Comparison of ENCODE assay signal across 21 cellular contexts in the genomic region with DNA sequence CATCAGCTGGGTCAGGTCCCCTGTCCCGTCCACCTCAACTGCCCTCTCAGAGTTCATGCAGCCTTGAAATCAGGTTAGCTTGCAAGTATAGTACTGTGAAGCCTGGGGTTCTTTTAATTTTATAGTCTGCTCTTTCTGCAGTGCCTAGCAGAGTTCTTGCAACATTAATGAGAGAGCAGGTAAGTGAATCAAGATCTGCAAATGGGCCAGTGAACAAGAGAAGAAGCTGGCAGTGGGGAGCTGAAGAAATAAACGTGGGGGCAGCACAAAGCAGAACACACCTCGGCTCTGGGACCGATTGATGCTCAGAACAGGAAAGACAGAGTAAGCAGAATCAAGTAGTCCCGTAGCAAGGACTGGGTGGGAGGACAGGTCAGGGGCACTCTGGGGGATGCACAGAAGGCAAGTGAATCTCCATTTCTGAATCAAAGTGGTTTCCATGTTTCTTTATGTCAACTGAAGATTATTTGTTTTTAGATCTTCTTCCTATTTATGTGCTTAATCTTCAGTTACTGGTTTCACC.
DNase-seq lines count a peak whose midpoint lies in the region; ATAC-seq, FAIRE-seq and TF ChIP-seq lines count a peak whose summit lies in the region.
"Had no signal": no experiment of that assay in that cellular context is flagged by ENCODE, and none has a peak within 500 bp of the region (broad histone marks: within the 10 kb centered on the region; RNA-seq: fewer than 3 reads in every experiment).

No MANE protein-coding gene starts in this region.

- no peak overlapping the region for H3K27ac ChIP-seq in HepG2 (ENCODE audit: extremely low read length, insufficient read depth, low read length)
- no peak overlapping the region for H3K27ac ChIP-seq in right lobe of liver
- no peak overlapping the region for H3K27ac ChIP-seq in naive thymus-derived CD4-positive, alpha-beta T cell (ENCODE audit: low read depth, low read length)
- peak overlapping the region; percentile 11 for H3K27ac ChIP-seq in subcutaneous abdominal adipose tissue (ENCODE audit: low read depth, low read length)
- H3K27ac ChIP-seq in lower lobe of right lung = no peak overlapping the region
- H3K27ac ChIP-seq: HL-60 had no signal

- H3K4me1 ChIP-seq in HepG2 (ENCODE audit: insufficient read depth, low read length) (no peaks in the 10 kb centered on the region), right lobe of liver (no peaks in the 10 kb centered on the region), subcutaneous abdominal adipose tissue (ENCODE audit: control insufficient read depth in 5 of 5, insufficient read depth in 5 of 5, low read length in 5 of 5) (peaks cover 0 to 17% (median 11%) of the 10 kb centered on the region in 5 donors), lower lobe of right lung (no peaks in the 10 kb centered on the region)
- no peaks in the 10 kb centered on the region for H3K4me1 ChIP-seq in naive thymus-derived CD4-positive, alpha-beta T cell (ENCODE audit: control insufficient read depth in 2 of 2, insufficient read depth in 2 of 2, low read length in 2 of 2)
- H3K4me1 ChIP-seq: HAP-1 had no signal

- peak overlapping the region; percentile 49 for H3K27ac Mint-ChIP-seq in T-helper 2 cell treated with Interferon-gamma antibody and Interleukin-4, amounts not matched to agents 5 μg/mL and 100 μg/mL, for 36 hours
- H3K27ac Mint-ChIP-seq in naive thymus-derived CD4-positive, alpha-beta T cell = peak overlapping the region in 3 of 9 donors; percentile 10 to 43 (median 31)
- H3K27ac Mint-ChIP-seq: B cell had no signal

- peak; percentile 72 for ATAC-seq in HepG2
- ATAC-seq in right lobe of liver = no peak
- peak; percentile 34 for ATAC-seq in naive thymus-derived CD4-positive, alpha-beta T cell
- ATAC-seq in lower lobe of right lung = no peak

- no peaks in the 10 kb centered on the region for H4K20me1 ChIP-seq in HepG2 (ENCODE audit: insufficient read depth, low read length)

- H3K79me2 ChIP-seq in HepG2 (ENCODE audit: insufficient read depth, low read length) = no peaks in the 10 kb centered on the region

- BruUV-seq in HepG2 (replicated peaks; lab: Mats Ljungman, UMichigan) = no TSS peak

- H3K4me3 Mint-ChIP-seq in T-helper 2 cell treated with Interferon-gamma antibody and Interleukin-4, amounts not matched to agents 5 μg/mL and 100 μg/mL, for 36 hours = no peak overlapping the region
- no peak overlapping the region for H3K4me3 Mint-ChIP-seq in naive thymus-derived CD4-positive, alpha-beta T cell
- H3K4me3 Mint-ChIP-seq: B cell had no signal

- TF ChIP-seq EP300 in HepG2 (IDR thresholded peaks at IDR 0.05; ENCODE audit: low read depth in 2 of 2, low read length in 2 of 2) (no peak), HepG2 (CRISPR knock-in tag; IDR thresholded peaks at IDR 0.05; ENCODE audit: borderline replicate concordance) (no peak)

- peaks cover 11% of the 10 kb centered on the region for H3K9me3 Mint-ChIP-seq in T-helper 2 cell treated with Interferon-gamma antibody and Interleukin-4, amounts not matched to agents 5 μg/mL and 100 μg/mL, for 36 hours
- H3K9me3 Mint-ChIP-seq in naive thymus-derived CD4-positive, alpha-beta T cell = peaks cover 0 to 8% (median 0%) of the 10 kb centered on the region in 11 donors

- in situ Hi-C loops in HepG2 (cut with HindIII; ENCODE audit: extremely low pct_ligation_motif_present, low pct_unique_long_range_greater_than_20kb) = no loop called here

- H3K36me3 ChIP-seq in HepG2 (replicated peaks in 1 of 2; ENCODE audit: control insufficient read depth in 1 of 2, insufficient read depth in 2 of 2, low read length in 2 of 2) (no peaks in the 10 kb centered on the region), right lobe of liver (no peaks in the 10 kb centered on the region), subcutaneous abdominal adipose tissue (ENCODE audit: control insufficient read depth in 5 of 5, insufficient read depth in 5 of 5, low read length in 5 of 5) (no peaks in the 10 kb centered on the region), lower lobe of right lung (no peaks in the 10 kb centered on the region)
- H3K36me3 ChIP-seq in naive thymus-derived CD4-positive, alpha-beta T cell (ENCODE audit: control insufficient read depth in 2 of 3, insufficient read depth in 3 of 3, low read length in 3 of 3) = no peaks in the 10 kb centered on the region
- H3K36me3 ChIP-seq: HAP-1, MG63 had no signal

- intact Hi-C loops in HepG2 (cut with micrococcal nuclease; ENCODE audit: unreplicated experiment) = no loop called here
- intact Hi-C loops in right lobe of liver (cut with DNase I) = no loop called here
- intact Hi-C loops in naive thymus-derived CD4-positive, alpha-beta T cell (cut with micrococcal nuclease) = loop anchor here in 1 of 2 donors (5.0 kb wide), 1 partner anchor 1090 kb away; a partner anchor contains a TSS
- intact Hi-C loops in lower lobe of right lung (cut with DNase I) = no loop called here

- CTCF ChIA-PET in HepG2 (lab: Yijun Ruan, JAX; ENCODE audit: low intra/inter-chr PET ratio, low total read pairs) = no interaction called here
- CTCF ChIA-PET in naive thymus-derived CD4-positive, alpha-beta T cell (lab: Charles Lee) = interaction anchor here (0.6 to 2.2 kb wide), 2 partner anchors 25 to 74 kb away, joined by 3 to 10 read pairs; no protein-coding TSS in a partner anchor

- H3K9me3 ChIP-seq in HepG2 (ENCODE audit: low read length) (no peaks in the 10 kb centered on the region), right lobe of liver (no peaks in the 10 kb centered on the region), subcutaneous abdominal adipose tissue (ENCODE audit: control insufficient read depth in 5 of 5, low read length in 5 of 5) (no peaks in the 10 kb centered on the region), lower lobe of right lung (no peaks in the 10 kb centered on the region)
- no peaks in the 10 kb centered on the region for H3K9me3 ChIP-seq in naive thymus-derived CD4-positive, alpha-beta T cell (ENCODE audit: control insufficient read depth in 2 of 3, low read length in 3 of 3)
- H3K9me3 ChIP-seq: HAP-1, MG63 had no signal

- H3K4me2 ChIP-seq in HepG2 (ENCODE audit: low read depth, low read length) = no peak overlapping the region

- TF ChIP-seq CTCF in HepG2 (CRISPR knock-in tag; IDR thresholded peaks at IDR 0.05) = no peak
- no peak for TF ChIP-seq CTCF in right lobe of liver (IDR thresholded peaks at IDR 0.05)
- TF ChIP-seq CTCF in lower lobe of right lung (IDR thresholded peaks at IDR 0.05) = no peak

- H3K4me3 ChIP-seq in HepG2 (replicated peaks in 1 of 3; ENCODE audit: insufficient read depth in 1 of 3, low read depth in 2 of 3, low read length in 3 of 3) (no peak overlapping the region), right lobe of liver (no peak overlapping the region), subcutaneous abdominal adipose tissue (ENCODE audit: low read depth in 1 of 5, low read length in 5 of 5) (no peak overlapping the region), lower lobe of right lung (no peak overlapping the region)
- no peak overlapping the region for H3K4me3 ChIP-seq in naive thymus-derived CD4-positive, alpha-beta T cell (ENCODE audit: low read length)
- H3K4me3 ChIP-seq: HAP-1, MG63 had no signal

- peaks cover 9% of the 10 kb centered on the region for H3K36me3 Mint-ChIP-seq in T-helper 2 cell treated with Interferon-gamma antibody and Interleukin-4, amounts not matched to agents 5 μg/mL and 100 μg/mL, for 36 hours (ENCODE audit: low read depth)
- H3K36me3 Mint-ChIP-seq in naive thymus-derived CD4-positive, alpha-beta T cell = peaks cover 0 to 10% (median 0%) of the 10 kb centered on the region in 5 donors

- no peaks in the 10 kb centered on the region for H3K27me3 Mint-ChIP-seq in T-helper 2 cell treated with Interferon-gamma antibody and Interleukin-4, amounts not matched to agents 5 μg/mL and 100 μg/mL, for 36 hours (ENCODE audit: low read depth)
- H3K27me3 Mint-ChIP-seq in naive thymus-derived CD4-positive, alpha-beta T cell = peaks cover 0 to 4% (median 0%) of the 10 kb centered on the region in 5 donors
- H3K27me3 Mint-ChIP-seq: B cell had no signal

- H3K27me3 ChIP-seq in HepG2 (ENCODE audit: control insufficient read depth in 1 of 2, insufficient read depth in 2 of 2, low read length in 2 of 2) (no peaks in the 10 kb centered on the region), right lobe of liver (no peaks in the 10 kb centered on the region), subcutaneous abdominal adipose tissue (ENCODE audit: control insufficient read depth in 5 of 5, insufficient read depth in 4 of 5, low read length in 5 of 5) (no peaks in the 10 kb centered on the region), lower lobe of right lung (ENCODE audit: low read depth) (no peaks in the 10 kb centered on the region)
- H3K27me3 ChIP-seq in naive thymus-derived CD4-positive, alpha-beta T cell (ENCODE audit: control insufficient read depth in 2 of 2, insufficient read depth in 2 of 2, low read length in 2 of 2) = no peaks in the 10 kb centered on the region

- POLR2A ChIA-PET in HepG2 (lab: Yijun Ruan, JAX) = no interaction called here
- POLR2A ChIA-PET in naive thymus-derived CD4-positive, alpha-beta T cell (lab: Charles Lee) = interaction anchor here (0.6 to 1.5 kb wide), 5 partner anchors 25 to 1089 kb away, joined by 3 to 6 read pairs (median 4); a partner anchor contains a TSS

- H2AFZ ChIP-seq in HepG2 (ENCODE audit: low read length) = no peak overlapping the region

- no peak for TF ChIP-seq RAD21 in HepG2 (CRISPR knock-in tag; IDR thresholded peaks at IDR 0.05)

- no peak for FAIRE-seq in HepG2 (lab: Jason Lieb, UNC)

- no peak for TF ChIP-seq POLR2A in HepG2 (IDR thresholded peaks at IDR 0.05; ENCODE audit: insufficient read depth in 1 of 2, low read depth in 2 of 2, low read length in 2 of 2)
- TF ChIP-seq POLR2A in right lobe of liver (IDR thresholded peaks at IDR 0.05) = no peak

- WGBS in HepG2 (ENCODE audit: low lambda C conversion rate) = 8% methylated on average over 5 of the region's 5 CpGs
- WGBS in right lobe of liver (ENCODE audit: insufficient coverage, low coverage, low lambda C conversion rate, missing lambda C conversion rate) = 49% methylated on average over 5 of the region's 5 CpGs

- no peak overlapping the region for H3K9ac ChIP-seq in HepG2 (ENCODE audit: insufficient read depth, low read depth, low read length)
- H3K9ac ChIP-seq in subcutaneous abdominal adipose tissue (ENCODE audit: low read length in 5 of 5) = no peak overlapping the region

- no peak for DNase-seq in T-helper 2 cell treated with Interferon-gamma antibody and Interleukin-4, amounts not matched to agents 5 μg/mL and 100 μg/mL, for 36 hours (ENCODE audit: low spot score)
- DNase-seq in T-helper 2 cell = no peak
- DNase-seq in HepG2 (ENCODE audit: low spot score) = no peak
- no peak for DNase-seq in right lobe of liver
- no peak for DNase-seq in naive thymus-derived CD4-positive, alpha-beta T cell
- no peak for DNase-seq in lower lobe of right lung
- DNase-seq in DMS 273 treated with DMSO at 0.1 percent for 48 hours (lab: John Stamatoyannopoulos, UW) = no peak
- DNase-seq: 8988T, DMS153, GF-D8, IMR-90, MG63, NCI-H187, NCI-H2107, NCI-H510A treated with DMSO at 0.1 percent for 48 hours, NCI-H774, SIG-M5 had no signal

- peaks cover 28% of the 10 kb centered on the region for H3K4me1 Mint-ChIP-seq in T-helper 2 cell treated with Interferon-gamma antibody and Interleukin-4, amounts not matched to agents 5 μg/mL and 100 μg/mL, for 36 hours (ENCODE audit: low read depth)
- peaks cover 2 to 19% (median 11%) of the 10 kb centered on the region in 7 donors for H3K4me1 Mint-ChIP-seq in naive thymus-derived CD4-positive, alpha-beta T cell
- H3K4me1 Mint-ChIP-seq: B cell had no signal

TF ChIP-seq in HepG2, 621 proteins besides CTCF, POLR2A, EP300 and RAD21 (continues in another document):
- no peak for TF ChIP-seq ZBTB21 (CRISPR knock-in tag; IDR thresholded peaks at IDR 0.05)

Comparison
In these comparisons a context has a peak if more than half of its experiments do, and no peak if none do; other contexts are left out.
1. ATAC-seq: peak in HepG2 (single experiment) and naive thymus-derived CD4-positive, alpha-beta T cell (single experiment); none in right lobe of liver (0 of 4) and lower lobe of right lung (0 of 2).